Comparison of ENCODE assay signal across 1 cellular context in the genomic region with DNA sequence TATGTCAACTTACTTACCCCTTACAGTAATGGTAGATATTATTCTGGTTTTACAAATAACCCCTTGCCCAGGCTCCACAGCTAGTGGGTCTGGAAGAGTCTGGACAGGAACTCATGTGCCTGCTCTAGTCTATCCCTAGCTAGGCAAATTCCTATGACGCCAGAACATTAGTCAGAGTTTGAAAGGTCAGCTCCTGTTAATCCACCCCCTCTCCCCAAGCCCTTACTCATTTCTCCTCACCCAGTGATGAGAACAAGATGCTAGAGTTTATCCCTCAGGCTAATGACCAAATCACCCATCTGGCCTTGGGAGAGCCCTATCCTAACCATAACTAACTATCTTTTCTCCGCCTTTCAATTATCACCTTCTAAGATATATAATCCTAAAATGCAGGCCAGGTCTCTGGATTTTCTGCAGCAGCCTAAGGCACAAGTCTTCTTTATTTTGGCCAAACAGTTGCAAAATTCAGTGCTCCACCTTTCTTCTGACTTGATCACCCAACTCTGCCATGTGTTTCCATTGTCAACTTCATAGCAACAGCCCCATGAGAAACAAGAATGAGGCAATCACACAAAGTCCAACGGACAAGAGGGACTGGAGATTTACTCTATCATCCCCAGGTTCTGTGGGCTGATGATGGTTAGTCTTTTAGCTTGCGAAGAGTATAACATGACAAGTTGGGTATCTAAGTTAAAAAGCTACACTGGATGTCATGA.
TF ChIP-seq lines count a peak whose summit lies in the region.

No MANE protein-coding gene starts in this region.

TF ChIP-seq in HepG2, 621 proteins besides CTCF, POLR2A, EP300 and RAD21 (continued from another document and continues in another):
- TF ChIP-seq, protein P1, sequence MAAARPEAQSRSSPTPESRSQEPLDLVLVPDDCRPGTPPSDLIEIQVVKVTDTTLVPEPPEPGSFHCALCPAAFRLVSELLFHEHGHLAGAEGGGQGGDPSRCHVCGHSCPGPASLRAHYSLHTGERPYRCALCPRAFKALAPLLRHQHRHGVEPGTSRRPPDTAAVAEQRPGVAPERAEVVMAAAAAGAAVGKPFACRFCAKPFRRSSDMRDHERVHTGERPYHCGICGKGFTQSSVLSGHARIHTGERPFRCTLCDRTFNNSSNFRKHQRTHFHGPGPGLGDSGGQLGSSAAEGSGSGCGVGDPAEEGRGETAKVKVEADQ (CRISPR knock-in tag; IDR thresholded peaks at IDR 0.05; ENCODE audit: borderline replicate concordance): 0 out of 2 replicates have a peak, but pooled peaks have one; percentile 59
- 0 out of 2 replicates have a peak, but pooled peaks have one; percentile 1 for TF ChIP-seq TCF7 (IDR thresholded peaks at IDR 0.05; ENCODE audit: low read depth)
- no peak for TF ChIP-seq SIX1 (CRISPR knock-in tag; IDR thresholded peaks at IDR 0.05; ENCODE audit: borderline replicate concordance)
- no peak for TF ChIP-seq HNF4G (IDR thresholded peaks at IDR 0.05; ENCODE audit: borderline replicate concordance, low read depth, low read length)
- TF ChIP-seq HNF4G (CRISPR knock-in tag; IDR thresholded peaks at IDR 0.05; ENCODE audit: borderline replicate concordance, low read depth): no peak
- no peak for TF ChIP-seq DNMT1 (CRISPR knock-in tag; IDR thresholded peaks at IDR 0.05)
- no peak for TF ChIP-seq ZNF101 (CRISPR knock-in tag; IDR thresholded peaks at IDR 0.05; ENCODE audit: borderline replicate concordance, low read depth)
- TF ChIP-seq ZNF580 (CRISPR knock-in tag; IDR thresholded peaks at IDR 0.05; ENCODE audit: borderline replicate concordance, low read depth): no peak
- TF ChIP-seq ETV6 (CRISPR knock-in tag; conservative IDR thresholded peaks at IDR 0.05): no peak
- peak; percentile 82 for TF ChIP-seq ZNF317 (CRISPR knock-in tag; IDR thresholded peaks at IDR 0.05)
- TF ChIP-seq XRCC5 (optimal IDR thresholded peaks at IDR 0.05; ENCODE audit: low read length): no peak
- TF ChIP-seq SOX13 (IDR thresholded peaks at IDR 0.05): no peak
- 0 out of 4 replicates have a peak, but pooled peaks of 1 of the 2 experiments have one; percentile 16 for TF ChIP-seq SOX13 (CRISPR knock-in tag; conservative IDR thresholded peaks at IDR 0.05 in 1 of 2, IDR thresholded peaks at IDR 0.05 in 1 of 2)
- no peak for TF ChIP-seq ZNF607 (CRISPR knock-in tag; IDR thresholded peaks at IDR 0.05; ENCODE audit: borderline replicate concordance)
- no peak for TF ChIP-seq DNMT3B (CRISPR knock-in tag; conservative IDR thresholded peaks at IDR 0.05)
- no peak for TF ChIP-seq BCL6 (CRISPR knock-in tag; IDR thresholded peaks at IDR 0.05)
- no peak for TF ChIP-seq MIER3 (CRISPR knock-in tag; IDR thresholded peaks at IDR 0.05; ENCODE audit: borderline replicate concordance)
- no peak for TF ChIP-seq GATAD1 (CRISPR knock-in tag; IDR thresholded peaks at IDR 0.05)
- TF ChIP-seq EHMT2 (IDR thresholded peaks at IDR 0.05; ENCODE audit: borderline replicate concordance, low read depth, low read length): peak; percentile 90; the same call in 1 of the 2 replicates
- TF ChIP-seq ZNF503 (CRISPR knock-in tag; IDR thresholded peaks at IDR 0.05): no peak
- TF ChIP-seq HCFC1 (IDR thresholded peaks at IDR 0.05; ENCODE audit: low read depth, low read length): no peak
- no peak for TF ChIP-seq TBX2 (CRISPR knock-in tag; IDR thresholded peaks at IDR 0.05; ENCODE audit: borderline replicate concordance)
- peak; percentile 54 for TF ChIP-seq FOSL2 (CRISPR knock-in tag; IDR thresholded peaks at IDR 0.05)
- no peak for TF ChIP-seq GTF2F1 (IDR thresholded peaks at IDR 0.05; ENCODE audit: low read length)
- no peak for TF ChIP-seq STAT6 (CRISPR knock-in tag; IDR thresholded peaks at IDR 0.05; ENCODE audit: borderline replicate concordance)
- TF ChIP-seq ZNF616 (CRISPR knock-in tag; IDR thresholded peaks at IDR 0.05; ENCODE audit: low read depth): no peak
- TF ChIP-seq, protein P2, sequence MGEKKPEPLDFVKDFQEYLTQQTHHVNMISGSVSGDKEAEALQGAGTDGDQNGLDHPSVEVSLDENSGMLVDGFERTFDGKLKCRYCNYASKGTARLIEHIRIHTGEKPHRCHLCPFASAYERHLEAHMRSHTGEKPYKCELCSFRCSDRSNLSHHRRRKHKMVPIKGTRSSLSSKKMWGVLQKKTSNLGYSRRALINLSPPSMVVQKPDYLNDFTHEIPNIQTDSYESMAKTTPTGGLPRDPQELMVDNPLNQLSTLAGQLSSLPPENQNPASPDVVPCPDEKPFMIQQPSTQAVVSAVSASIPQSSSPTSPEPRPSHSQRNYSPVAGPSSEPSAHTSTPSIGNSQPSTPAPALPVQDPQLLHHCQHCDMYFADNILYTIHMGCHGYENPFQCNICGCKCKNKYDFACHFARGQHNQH (CRISPR knock-in tag; IDR thresholded peaks at IDR 0.05): no peak
- TF ChIP-seq ZNF776 (CRISPR knock-in tag; IDR thresholded peaks at IDR 0.05): no peak
- TF ChIP-seq ZBTB2 (CRISPR knock-in tag; IDR thresholded peaks at IDR 0.05; ENCODE audit: low read depth): no peak
- TF ChIP-seq CBFB (CRISPR knock-in tag; IDR thresholded peaks at IDR 0.05): no peak
- TF ChIP-seq, protein P3, sequence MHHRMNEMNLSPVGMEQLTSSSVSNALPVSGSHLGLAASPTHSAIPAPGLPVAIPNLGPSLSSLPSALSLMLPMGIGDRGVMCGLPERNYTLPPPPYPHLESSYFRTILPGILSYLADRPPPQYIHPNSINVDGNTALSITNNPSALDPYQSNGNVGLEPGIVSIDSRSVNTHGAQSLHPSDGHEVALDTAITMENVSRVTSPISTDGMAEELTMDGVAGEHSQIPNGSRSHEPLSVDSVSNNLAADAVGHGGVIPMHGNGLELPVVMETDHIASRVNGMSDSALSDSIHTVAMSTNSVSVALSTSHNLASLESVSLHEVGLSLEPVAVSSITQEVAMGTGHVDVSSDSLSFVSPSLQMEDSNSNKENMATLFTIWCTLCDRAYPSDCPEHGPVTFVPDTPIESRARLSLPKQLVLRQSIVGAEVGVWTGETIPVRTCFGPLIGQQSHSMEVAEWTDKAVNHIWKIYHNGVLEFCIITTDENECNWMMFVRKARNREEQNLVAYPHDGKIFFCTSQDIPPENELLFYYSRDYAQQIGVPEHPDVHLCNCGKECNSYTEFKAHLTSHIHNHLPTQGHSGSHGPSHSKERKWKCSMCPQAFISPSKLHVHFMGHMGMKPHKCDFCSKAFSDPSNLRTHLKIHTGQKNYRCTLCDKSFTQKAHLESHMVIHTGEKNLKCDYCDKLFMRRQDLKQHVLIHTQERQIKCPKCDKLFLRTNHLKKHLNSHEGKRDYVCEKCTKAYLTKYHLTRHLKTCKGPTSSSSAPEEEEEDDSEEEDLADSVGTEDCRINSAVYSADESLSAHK (CRISPR knock-in tag; IDR thresholded peaks at IDR 0.05; ENCODE audit: borderline replicate concordance): no peak
- TF ChIP-seq ZNF570 (CRISPR knock-in tag; IDR thresholded peaks at IDR 0.05; ENCODE audit: borderline replicate concordance): no peak
- TF ChIP-seq, protein P4, sequence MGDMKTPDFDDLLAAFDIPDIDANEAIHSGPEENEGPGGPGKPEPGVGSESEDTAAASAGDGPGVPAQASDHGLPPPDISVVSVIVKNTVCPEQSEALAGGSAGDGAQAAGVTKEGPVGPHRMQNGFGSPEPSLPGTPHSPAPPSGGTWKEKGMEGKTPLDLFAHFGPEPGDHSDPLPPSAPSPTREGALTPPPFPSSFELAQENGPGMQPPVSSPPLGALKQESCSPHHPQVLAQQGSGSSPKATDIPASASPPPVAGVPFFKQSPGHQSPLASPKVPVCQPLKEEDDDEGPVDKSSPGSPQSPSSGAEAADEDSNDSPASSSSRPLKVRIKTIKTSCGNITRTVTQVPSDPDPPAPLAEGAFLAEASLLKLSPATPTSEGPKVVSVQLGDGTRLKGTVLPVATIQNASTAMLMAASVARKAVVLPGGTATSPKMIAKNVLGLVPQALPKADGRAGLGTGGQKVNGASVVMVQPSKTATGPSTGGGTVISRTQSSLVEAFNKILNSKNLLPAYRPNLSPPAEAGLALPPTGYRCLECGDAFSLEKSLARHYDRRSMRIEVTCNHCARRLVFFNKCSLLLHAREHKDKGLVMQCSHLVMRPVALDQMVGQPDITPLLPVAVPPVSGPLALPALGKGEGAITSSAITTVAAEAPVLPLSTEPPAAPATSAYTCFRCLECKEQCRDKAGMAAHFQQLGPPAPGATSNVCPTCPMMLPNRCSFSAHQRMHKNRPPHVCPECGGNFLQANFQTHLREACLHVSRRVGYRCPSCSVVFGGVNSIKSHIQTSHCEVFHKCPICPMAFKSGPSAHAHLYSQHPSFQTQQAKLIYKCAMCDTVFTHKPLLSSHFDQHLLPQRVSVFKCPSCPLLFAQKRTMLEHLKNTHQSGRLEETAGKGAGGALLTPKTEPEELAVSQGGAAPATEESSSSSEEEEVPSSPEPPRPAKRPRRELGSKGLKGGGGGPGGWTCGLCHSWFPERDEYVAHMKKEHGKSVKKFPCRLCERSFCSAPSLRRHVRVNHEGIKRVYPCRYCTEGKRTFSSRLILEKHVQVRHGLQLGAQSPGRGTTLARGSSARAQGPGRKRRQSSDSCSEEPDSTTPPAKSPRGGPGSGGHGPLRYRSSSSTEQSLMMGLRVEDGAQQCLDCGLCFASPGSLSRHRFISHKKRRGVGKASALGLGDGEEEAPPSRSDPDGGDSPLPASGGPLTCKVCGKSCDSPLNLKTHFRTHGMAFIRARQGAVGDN (CRISPR knock-in tag; IDR thresholded peaks at IDR 0.05): no peak
- no peak for TF ChIP-seq ZNF547 (CRISPR knock-in tag; IDR thresholded peaks at IDR 0.05)
- no peak for TF ChIP-seq POGZ (CRISPR knock-in tag; IDR thresholded peaks at IDR 0.05)
- TF ChIP-seq, protein P5, sequence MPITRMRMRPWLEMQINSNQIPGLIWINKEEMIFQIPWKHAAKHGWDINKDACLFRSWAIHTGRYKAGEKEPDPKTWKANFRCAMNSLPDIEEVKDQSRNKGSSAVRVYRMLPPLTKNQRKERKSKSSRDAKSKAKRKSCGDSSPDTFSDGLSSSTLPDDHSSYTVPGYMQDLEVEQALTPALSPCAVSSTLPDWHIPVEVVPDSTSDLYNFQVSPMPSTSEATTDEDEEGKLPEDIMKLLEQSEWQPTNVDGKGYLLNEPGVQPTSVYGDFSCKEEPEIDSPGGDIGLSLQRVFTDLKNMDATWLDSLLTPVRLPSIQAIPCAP (CRISPR knock-in tag; IDR thresholded peaks at IDR 0.05; ENCODE audit: low read depth): no peak
- TF ChIP-seq ZNF790 (CRISPR knock-in tag; IDR thresholded peaks at IDR 0.05; ENCODE audit: borderline replicate concordance): no peak
- TF ChIP-seq ZNF780A (CRISPR knock-in tag; IDR thresholded peaks at IDR 0.05): no peak
- TF ChIP-seq ZNF280B (CRISPR knock-in tag; IDR thresholded peaks at IDR 0.05; ENCODE audit: borderline replicate concordance): no peak
- no peak for TF ChIP-seq GLI4 (CRISPR knock-in tag; IDR thresholded peaks at IDR 0.05; ENCODE audit: borderline replicate concordance)
- TF ChIP-seq MAFF (IDR thresholded peaks at IDR 0.05; ENCODE audit: low read depth, low read length): 0 out of 2 replicates have a peak, but pooled peaks have one; percentile 6
- TF ChIP-seq MXI1 (IDR thresholded peaks at IDR 0.05; ENCODE audit: borderline replicate concordance, low read depth, low read length): 0 out of 3 replicates have a peak, but pooled peaks have one; percentile 16
- TF ChIP-seq TAF15 (IDR thresholded peaks at IDR 0.05; ENCODE audit: low read depth, low read length, poor library complexity, severe bottlenecking): no peak
